1 cellular context compared by ENCODE assay signal in the genomic region with DNA sequence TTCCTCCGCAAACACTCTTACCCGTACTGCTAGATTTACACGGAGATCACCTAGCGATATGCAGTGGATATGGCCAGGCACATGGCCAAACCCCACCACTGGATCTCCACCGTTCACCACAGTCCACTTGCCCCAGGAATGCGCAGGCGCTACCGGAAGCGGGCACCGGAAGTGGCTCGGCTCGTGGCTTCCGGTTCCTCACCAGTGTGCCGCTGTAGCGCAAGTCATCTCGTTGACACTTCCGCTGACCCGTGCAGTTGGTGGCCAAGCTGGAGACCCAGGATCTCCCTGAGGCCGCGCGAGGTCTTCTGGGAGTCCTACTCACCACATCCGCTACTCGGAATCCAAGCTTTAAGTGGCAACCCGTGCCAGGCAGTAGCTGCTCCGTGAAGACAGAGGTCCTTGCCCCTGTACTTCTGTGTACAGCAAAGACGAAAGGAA.
TF ChIP-seq lines count a peak whose summit lies in the region.

No MANE protein-coding gene starts in this region.

TF ChIP-seq in GM12878, 131 proteins besides CTCF, POLR2A, EP300 and RAD21 (continued from another document):
- TF ChIP-seq SP1 (IDR thresholded peaks at IDR 0.05; ENCODE audit: low read depth, low read length), result no peak
- TF ChIP-seq SMC3 (IDR thresholded peaks at IDR 0.05; ENCODE audit: borderline replicate concordance, low read length), result no peak
- TF ChIP-seq, protein P1, sequence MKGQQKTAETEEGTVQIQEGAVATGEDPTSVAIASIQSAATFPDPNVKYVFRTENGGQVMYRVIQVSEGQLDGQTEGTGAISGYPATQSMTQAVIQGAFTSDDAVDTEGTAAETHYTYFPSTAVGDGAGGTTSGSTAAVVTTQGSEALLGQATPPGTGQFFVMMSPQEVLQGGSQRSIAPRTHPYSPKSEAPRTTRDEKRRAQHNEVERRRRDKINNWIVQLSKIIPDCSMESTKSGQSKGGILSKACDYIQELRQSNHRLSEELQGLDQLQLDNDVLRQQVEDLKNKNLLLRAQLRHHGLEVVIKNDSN (IDR thresholded peaks at IDR 0.05; ENCODE audit: borderline replicate concordance, extremely low read length, insufficient read depth, low read depth, low read length), result no peak
- no peak for TF ChIP-seq SREBF1 (IDR thresholded peaks at IDR 0.05; ENCODE audit: low read length)
- TF ChIP-seq RUNX3 (IDR thresholded peaks at IDR 0.05; ENCODE audit: low read length), result peak; percentile 59
- TF ChIP-seq, protein P2, sequence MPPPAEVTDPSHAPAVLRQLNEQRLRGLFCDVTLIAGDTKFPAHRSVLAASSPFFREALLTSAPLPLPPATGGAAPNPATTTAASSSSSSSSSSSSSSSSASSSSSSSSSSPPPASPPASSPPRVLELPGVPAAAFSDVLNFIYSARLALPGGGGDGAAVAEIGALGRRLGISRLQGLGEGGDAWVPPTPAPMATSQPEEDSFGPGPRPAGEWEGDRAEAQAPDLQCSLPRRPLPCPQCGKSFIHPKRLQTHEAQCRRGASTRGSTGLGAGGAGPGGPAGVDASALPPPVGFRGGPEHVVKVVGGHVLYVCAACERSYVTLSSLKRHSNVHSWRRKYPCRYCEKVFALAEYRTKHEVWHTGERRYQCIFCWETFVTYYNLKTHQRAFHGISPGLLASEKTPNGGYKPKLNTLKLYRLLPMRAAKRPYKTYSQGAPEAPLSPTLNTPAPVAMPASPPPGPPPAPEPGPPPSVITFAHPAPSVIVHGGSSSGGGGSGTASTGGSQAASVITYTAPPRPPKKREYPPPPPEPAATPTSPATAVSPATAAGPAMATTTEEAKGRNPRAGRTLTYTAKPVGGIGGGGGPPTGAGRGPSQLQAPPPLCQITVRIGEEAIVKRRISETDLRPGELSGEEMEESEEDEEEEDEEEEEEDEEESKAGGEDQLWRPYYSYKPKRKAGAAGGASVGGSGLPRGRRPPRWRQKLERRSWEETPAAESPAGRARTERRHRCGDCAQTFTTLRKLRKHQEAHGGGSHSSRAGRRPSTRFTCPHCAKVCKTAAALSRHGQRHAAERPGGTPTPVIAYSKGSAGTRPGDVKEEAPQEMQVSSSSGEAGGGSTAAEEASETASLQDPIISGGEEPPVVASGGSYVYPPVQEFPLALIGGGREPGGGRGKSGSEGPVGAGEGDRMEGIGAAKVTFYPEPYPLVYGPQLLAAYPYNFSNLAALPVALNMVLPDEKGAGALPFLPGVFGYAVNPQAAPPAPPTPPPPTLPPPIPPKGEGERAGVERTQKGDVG (CRISPR knock-in tag; IDR thresholded peaks at IDR 0.05), result no peak
- TF ChIP-seq NFXL1 (IDR thresholded peaks at IDR 0.05; ENCODE audit: borderline replicate concordance), result no peak
- no peak for TF ChIP-seq KLF5 (IDR thresholded peaks at IDR 0.05; ENCODE audit: partially characterized antibody)
- TF ChIP-seq ZNF622 (IDR thresholded peaks at IDR 0.05), result no peak
- no peak for TF ChIP-seq IKZF1 (conservative IDR thresholded peaks at IDR 0.05)
- no peak for TF ChIP-seq HDGF (IDR thresholded peaks at IDR 0.05)
- no peak for TF ChIP-seq MXI1 (IDR thresholded peaks at IDR 0.05; ENCODE audit: low read depth, low read length)
- TF ChIP-seq, protein P3, sequence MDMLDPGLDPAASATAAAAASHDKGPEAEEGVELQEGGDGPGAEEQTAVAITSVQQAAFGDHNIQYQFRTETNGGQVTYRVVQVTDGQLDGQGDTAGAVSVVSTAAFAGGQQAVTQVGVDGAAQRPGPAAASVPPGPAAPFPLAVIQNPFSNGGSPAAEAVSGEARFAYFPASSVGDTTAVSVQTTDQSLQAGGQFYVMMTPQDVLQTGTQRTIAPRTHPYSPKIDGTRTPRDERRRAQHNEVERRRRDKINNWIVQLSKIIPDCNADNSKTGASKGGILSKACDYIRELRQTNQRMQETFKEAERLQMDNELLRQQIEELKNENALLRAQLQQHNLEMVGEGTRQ (IDR thresholded peaks at IDR 0.05; ENCODE audit: borderline replicate concordance, low read depth, low read length), result no peak
- TF ChIP-seq, protein P4, sequence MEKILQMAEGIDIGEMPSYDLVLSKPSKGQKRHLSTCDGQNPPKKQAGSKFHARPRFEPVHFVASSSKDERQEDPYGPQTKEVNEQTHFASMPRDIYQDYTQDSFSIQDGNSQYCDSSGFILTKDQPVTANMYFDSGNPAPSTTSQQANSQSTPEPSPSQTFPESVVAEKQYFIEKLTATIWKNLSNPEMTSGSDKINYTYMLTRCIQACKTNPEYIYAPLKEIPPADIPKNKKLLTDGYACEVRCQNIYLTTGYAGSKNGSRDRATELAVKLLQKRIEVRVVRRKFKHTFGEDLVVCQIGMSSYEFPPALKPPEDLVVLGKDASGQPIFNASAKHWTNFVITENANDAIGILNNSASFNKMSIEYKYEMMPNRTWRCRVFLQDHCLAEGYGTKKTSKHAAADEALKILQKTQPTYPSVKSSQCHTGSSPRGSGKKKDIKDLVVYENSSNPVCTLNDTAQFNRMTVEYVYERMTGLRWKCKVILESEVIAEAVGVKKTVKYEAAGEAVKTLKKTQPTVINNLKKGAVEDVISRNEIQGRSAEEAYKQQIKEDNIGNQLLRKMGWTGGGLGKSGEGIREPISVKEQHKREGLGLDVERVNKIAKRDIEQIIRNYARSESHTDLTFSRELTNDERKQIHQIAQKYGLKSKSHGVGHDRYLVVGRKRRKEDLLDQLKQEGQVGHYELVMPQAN (conservative IDR thresholded peaks at IDR 0.05), result no peak
- TF ChIP-seq, protein P5, sequence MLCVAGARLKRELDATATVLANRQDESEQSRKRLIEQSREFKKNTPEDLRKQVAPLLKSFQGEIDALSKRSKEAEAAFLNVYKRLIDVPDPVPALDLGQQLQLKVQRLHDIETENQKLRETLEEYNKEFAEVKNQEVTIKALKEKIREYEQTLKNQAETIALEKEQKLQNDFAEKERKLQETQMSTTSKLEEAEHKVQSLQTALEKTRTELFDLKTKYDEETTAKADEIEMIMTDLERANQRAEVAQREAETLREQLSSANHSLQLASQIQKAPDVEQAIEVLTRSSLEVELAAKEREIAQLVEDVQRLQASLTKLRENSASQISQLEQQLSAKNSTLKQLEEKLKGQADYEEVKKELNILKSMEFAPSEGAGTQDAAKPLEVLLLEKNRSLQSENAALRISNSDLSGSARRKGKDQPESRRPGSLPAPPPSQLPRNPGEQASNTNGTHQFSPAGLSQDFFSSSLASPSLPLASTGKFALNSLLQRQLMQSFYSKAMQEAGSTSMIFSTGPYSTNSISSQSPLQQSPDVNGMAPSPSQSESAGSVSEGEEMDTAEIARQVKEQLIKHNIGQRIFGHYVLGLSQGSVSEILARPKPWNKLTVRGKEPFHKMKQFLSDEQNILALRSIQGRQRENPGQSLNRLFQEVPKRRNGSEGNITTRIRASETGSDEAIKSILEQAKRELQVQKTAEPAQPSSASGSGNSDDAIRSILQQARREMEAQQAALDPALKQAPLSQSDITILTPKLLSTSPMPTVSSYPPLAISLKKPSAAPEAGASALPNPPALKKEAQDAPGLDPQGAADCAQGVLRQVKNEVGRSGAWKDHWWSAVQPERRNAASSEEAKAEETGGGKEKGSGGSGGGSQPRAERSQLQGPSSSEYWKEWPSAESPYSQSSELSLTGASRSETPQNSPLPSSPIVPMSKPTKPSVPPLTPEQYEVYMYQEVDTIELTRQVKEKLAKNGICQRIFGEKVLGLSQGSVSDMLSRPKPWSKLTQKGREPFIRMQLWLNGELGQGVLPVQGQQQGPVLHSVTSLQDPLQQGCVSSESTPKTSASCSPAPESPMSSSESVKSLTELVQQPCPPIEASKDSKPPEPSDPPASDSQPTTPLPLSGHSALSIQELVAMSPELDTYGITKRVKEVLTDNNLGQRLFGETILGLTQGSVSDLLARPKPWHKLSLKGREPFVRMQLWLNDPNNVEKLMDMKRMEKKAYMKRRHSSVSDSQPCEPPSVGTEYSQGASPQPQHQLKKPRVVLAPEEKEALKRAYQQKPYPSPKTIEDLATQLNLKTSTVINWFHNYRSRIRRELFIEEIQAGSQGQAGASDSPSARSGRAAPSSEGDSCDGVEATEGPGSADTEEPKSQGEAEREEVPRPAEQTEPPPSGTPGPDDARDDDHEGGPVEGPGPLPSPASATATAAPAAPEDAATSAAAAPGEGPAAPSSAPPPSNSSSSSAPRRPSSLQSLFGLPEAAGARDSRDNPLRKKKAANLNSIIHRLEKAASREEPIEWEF (IDR thresholded peaks at IDR 0.05; ENCODE audit: insufficient replicate concordance, low read depth, low read length), result no peak
- TF ChIP-seq CBX5 (IDR thresholded peaks at IDR 0.05; ENCODE audit: low read depth), result 0 out of 2 replicates have a peak, but pooled peaks have one; percentile 52
- TF ChIP-seq, protein P6, sequence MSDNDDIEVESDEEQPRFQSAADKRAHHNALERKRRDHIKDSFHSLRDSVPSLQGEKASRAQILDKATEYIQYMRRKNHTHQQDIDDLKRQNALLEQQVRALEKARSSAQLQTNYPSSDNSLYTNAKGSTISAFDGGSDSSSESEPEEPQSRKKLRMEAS (IDR thresholded peaks at IDR 0.05; ENCODE audit: low read depth, low read length), result no peak
- no peak for TF ChIP-seq ZBED1 (IDR thresholded peaks at IDR 0.05; ENCODE audit: borderline replicate concordance)
- no peak for TF ChIP-seq CHD2 (IDR thresholded peaks at IDR 0.05; ENCODE audit: borderline replicate concordance, low read depth, low read length)
- no peak for TF ChIP-seq SMARCA5 (IDR thresholded peaks at IDR 0.05)
- TF ChIP-seq EGR1 (IDR thresholded peaks at IDR 0.05; ENCODE audit: borderline replicate concordance in 1 of 2, low read depth in 2 of 2, low read length in 2 of 2), result 0 out of 3 replicates have a peak, but pooled peaks of 1 of the 2 experiments have one; percentile 12
- no peak for TF ChIP-seq ZZZ3 (IDR thresholded peaks at IDR 0.05; ENCODE audit: control insufficient read depth, insufficient read length, low read depth)
- no peak for TF ChIP-seq JUNB (IDR thresholded peaks at IDR 0.05)
- TF ChIP-seq CREM (IDR thresholded peaks at IDR 0.05; ENCODE audit: low read depth), result no peak
- no peak for TF ChIP-seq EED (IDR thresholded peaks at IDR 0.05; ENCODE audit: low read depth)
- TF ChIP-seq, protein P7, sequence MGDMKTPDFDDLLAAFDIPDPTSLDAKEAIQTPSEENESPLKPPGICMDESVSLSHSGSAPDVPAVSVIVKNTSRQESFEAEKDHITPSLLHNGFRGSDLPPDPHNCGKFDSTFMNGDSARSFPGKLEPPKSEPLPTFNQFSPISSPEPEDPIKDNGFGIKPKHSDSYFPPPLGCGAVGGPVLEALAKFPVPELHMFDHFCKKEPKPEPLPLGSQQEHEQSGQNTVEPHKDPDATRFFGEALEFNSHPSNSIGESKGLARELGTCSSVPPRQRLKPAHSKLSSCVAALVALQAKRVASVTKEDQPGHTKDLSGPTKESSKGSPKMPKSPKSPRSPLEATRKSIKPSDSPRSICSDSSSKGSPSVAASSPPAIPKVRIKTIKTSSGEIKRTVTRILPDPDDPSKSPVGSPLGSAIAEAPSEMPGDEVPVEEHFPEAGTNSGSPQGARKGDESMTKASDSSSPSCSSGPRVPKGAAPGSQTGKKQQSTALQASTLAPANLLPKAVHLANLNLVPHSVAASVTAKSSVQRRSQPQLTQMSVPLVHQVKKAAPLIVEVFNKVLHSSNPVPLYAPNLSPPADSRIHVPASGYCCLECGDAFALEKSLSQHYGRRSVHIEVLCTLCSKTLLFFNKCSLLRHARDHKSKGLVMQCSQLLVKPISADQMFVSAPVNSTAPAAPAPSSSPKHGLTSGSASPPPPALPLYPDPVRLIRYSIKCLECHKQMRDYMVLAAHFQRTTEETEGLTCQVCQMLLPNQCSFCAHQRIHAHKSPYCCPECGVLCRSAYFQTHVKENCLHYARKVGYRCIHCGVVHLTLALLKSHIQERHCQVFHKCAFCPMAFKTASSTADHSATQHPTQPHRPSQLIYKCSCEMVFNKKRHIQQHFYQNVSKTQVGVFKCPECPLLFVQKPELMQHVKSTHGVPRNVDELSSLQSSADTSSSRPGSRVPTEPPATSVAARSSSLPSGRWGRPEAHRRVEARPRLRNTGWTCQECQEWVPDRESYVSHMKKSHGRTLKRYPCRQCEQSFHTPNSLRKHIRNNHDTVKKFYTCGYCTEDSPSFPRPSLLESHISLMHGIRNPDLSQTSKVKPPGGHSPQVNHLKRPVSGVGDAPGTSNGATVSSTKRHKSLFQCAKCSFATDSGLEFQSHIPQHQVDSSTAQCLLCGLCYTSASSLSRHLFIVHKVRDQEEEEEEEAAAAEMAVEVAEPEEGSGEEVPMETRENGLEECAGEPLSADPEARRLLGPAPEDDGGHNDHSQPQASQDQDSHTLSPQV (IDR thresholded peaks at IDR 0.05), result no peak
- TF ChIP-seq, protein P8, sequence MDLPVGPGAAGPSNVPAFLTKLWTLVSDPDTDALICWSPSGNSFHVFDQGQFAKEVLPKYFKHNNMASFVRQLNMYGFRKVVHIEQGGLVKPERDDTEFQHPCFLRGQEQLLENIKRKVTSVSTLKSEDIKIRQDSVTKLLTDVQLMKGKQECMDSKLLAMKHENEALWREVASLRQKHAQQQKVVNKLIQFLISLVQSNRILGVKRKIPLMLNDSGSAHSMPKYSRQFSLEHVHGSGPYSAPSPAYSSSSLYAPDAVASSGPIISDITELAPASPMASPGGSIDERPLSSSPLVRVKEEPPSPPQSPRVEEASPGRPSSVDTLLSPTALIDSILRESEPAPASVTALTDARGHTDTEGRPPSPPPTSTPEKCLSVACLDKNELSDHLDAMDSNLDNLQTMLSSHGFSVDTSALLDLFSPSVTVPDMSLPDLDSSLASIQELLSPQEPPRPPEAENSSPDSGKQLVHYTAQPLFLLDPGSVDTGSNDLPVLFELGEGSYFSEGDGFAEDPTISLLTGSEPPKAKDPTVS (IDR thresholded peaks at IDR 0.05; ENCODE audit: low read depth, low read length), result no peak
- no peak for TF ChIP-seq EZH2 (IDR thresholded peaks at IDR 0.05; ENCODE audit: borderline replicate concordance, control insufficient read depth, low read depth, low read length)
- no peak for TF ChIP-seq ASH2L (IDR thresholded peaks at IDR 0.05; ENCODE audit: borderline replicate concordance, low read depth)
- TF ChIP-seq PAX5 (IDR thresholded peaks at IDR 0.05; ENCODE audit: borderline replicate concordance, low read depth, low read length), result no peak
- TF ChIP-seq ZNF217 (IDR thresholded peaks at IDR 0.05), result no peak
- no peak for TF ChIP-seq SRF (IDR thresholded peaks at IDR 0.05; ENCODE audit: low read depth in 2 of 2, low read length in 2 of 2)
- 0 out of 2 replicates have a peak, but pooled peaks have one; percentile 37 for TF ChIP-seq IRF4 (IDR thresholded peaks at IDR 0.05; ENCODE audit: low read depth, low read length)
- no peak for TF ChIP-seq POLR2AphosphoS5 (IDR thresholded peaks at IDR 0.05; ENCODE audit: low read length)
- 0 out of 2 replicates have a peak, but pooled peaks have one; percentile 14 for TF ChIP-seq CREB1 (IDR thresholded peaks at IDR 0.05; ENCODE audit: low read depth)
- TF ChIP-seq HDAC2 (IDR thresholded peaks at IDR 0.05), result no peak
- TF ChIP-seq BRCA1 (IDR thresholded peaks at IDR 0.05; ENCODE audit: low read depth, low read length), result no peak
TF ChIP-seq in GM12878: peak in this region for 8.
